Comparison of ENCODE assay signal across 30 cellular contexts in genomic region chr17:45011767-45012166, GRCh38. TPM values are rescaled to one million over a fixed set of nuclear protein-coding genes. Genes with fewer than 3 reads are reported as not detected.
"Had no signal": no experiment of that assay in that cellular context is flagged by ENCODE, and none has a peak within 500 bp of the region (broad histone marks: within the 10 kb centered on the region; RNA-seq: fewer than 3 reads in every experiment).

No MANE protein-coding gene starts in this region.

- DNase-seq: Karpas-422, MM.1S, MV-4-11, NCI-H1092, NCI-H1105, NCI-H1417 treated with DMSO at 0.1 percent for 48 hours, NCI-H1436 treated with DMSO at 0.1 percent for 48 hours, NCI-H1694 treated with DMSO at 0.1 percent for 48 hours, NCI-H187 treated with DMSO at 0.1 percent for 48 hours, NCI-H2029, NCI-H2081, NCI-H2171 treated with DMSO at 0.1 percent for 48 hours, NCI-H2227 treated with DMSO at 0.1 percent for 48 hours, NCI-H345, NCI-H446, NCI-H524 treated with DMSO at 0.1 percent for 48 hours, NCI-H526 treated with DMSO at 0.1 percent for 48 hours, NCI-H774, PC-9, SHP77, SIG-M5, SJCRH30, T-cell had no signal

- FAIRE-seq: RCC 7860 had no signal

- H3K4me3 ChIP-seq: PC-9, SJCRH30, SK-N-MC had no signal

- ATAC-seq: Panc1, Right ventricle myocardium inferior, SK-N-SH treated with all-trans-retinoic acid at 6 μM for 48 hours, T-cell had no signal

- H2AFZ ChIP-seq: PC-9 had no signal

- H3K9me3 ChIP-seq: SJCRH30 had no signal

- H3K4me2 ChIP-seq: PC-9 had no signal

- H3K27ac ChIP-seq: PC-9, RWPE1, SJCRH30, SK-N-MC had no signal

- H3K36me3 ChIP-seq: SJCRH30 had no signal

RNA-seq across cellular contexts. Expression of gene C1QL1, which starts 43.7 kb away (rescaled TPM):
- total RNA-seq: OCI-LY7, T-cell had no signal
